Comparison of ENCODE assay signal across 8 cellular contexts in genomic region chr2:69916151-69916550, GRCh38. TPM values are rescaled to one million over a fixed set of nuclear protein-coding genes. Genes with fewer than 3 reads are reported as not detected.
DNase-seq lines count a peak whose midpoint lies in the region; ATAC-seq and TF ChIP-seq lines count a peak whose summit lies in the region.

No MANE protein-coding gene starts in this region.

- no peak for DNase-seq in CD8-positive, alpha-beta T cell
- no peak for DNase-seq in ovary
- DNase-seq in stimulated activated CD4-positive, alpha-beta T cell treated with anti-CD3 and anti-CD28 coated beads, Interleukin-2, amount 100 ng/mL, for 24 hours: no peak
- no peak for DNase-seq in hippocampal formation (lab: John Stamatoyannopoulos, UW)
- no peak for DNase-seq in amniotic stem cell (lab: John Stamatoyannopoulos, UW)

- H3K27ac Mint-ChIP-seq in CD8-positive, alpha-beta T cell: peak overlapping the region; percentile 71

- ATAC-seq in CD8-positive, alpha-beta T cell: no peak
- no peak for ATAC-seq in GM18517 (IDR thresholded peaks at IDR 0.05; ENCODE audit: unreplicated experiment)

- H3K4me3 Mint-ChIP-seq in CD8-positive, alpha-beta T cell: peak overlapping the region; percentile 82

- TF ChIP-seq POLR2A in ovary (IDR thresholded peaks at IDR 0.05): no peak

- peak overlapping the region; percentile 74 for H3K27ac ChIP-seq in CD8-positive, alpha-beta T cell (ENCODE audit: low read depth, low read length)
- H3K27ac ChIP-seq in OCI-LY1 (ENCODE audit: low read depth, low read length, poor library complexity, severe bottlenecking) (no peak overlapping the region), ovary (peak overlapping the region in 1 of 2 donors; percentile 88)

- no peaks in the 10 kb centered on the region for H3K9me2 ChIP-seq in OCI-LY1 (ENCODE audit: low read depth, low read length)

- peak overlapping the region; percentile 77 for H3K4me2 ChIP-seq in OCI-LY1 (ENCODE audit: low read length)

- 42 to 55% (median 43%) methylated on average over 2 of the region's 2 CpGs for WGBS in ovary, 3 donors

- H3K4me3 ChIP-seq in CD8-positive, alpha-beta T cell (ENCODE audit: low read depth, low read length): peak overlapping the region; percentile 77
- H3K4me3 ChIP-seq in OCI-LY1 (ENCODE audit: low read depth, low read length, poor library complexity, severe bottlenecking): peak overlapping the region; percentile 90
- H3K4me3 ChIP-seq in endocrine pancreas (ENCODE audit: control insufficient read depth, insufficient read depth, low read length): peak overlapping the region; percentile 70
- H3K4me3 ChIP-seq in ovary: peak overlapping the region; percentile 81

- no peak for TF ChIP-seq CTCF in CD8-positive, alpha-beta T cell (IDR thresholded peaks at IDR 0.05)
- TF ChIP-seq CTCF in OCI-LY1 (IDR thresholded peaks at IDR 0.05; ENCODE audit: low read length) (no peak), ovary (IDR thresholded peaks at IDR 0.05) (no peak)

- H3K4me1 ChIP-seq in CD8-positive, alpha-beta T cell (ENCODE audit: insufficient read depth, low read length): peaks cover 21% of the 10 kb centered on the region
- H3K4me1 ChIP-seq in OCI-LY1 (ENCODE audit: insufficient read depth, low read length, severe bottlenecking) (peaks cover 49% of the 10 kb centered on the region), endocrine pancreas (ENCODE audit: control insufficient read depth, insufficient read depth, low read length) (peaks cover 30% of the 10 kb centered on the region), ovary (ENCODE audit: insufficient read depth) (peaks cover 2% of the 10 kb centered on the region)

- 0 out of 2 replicates have a peak, but pooled peaks cover 9% of the 10 kb centered on the region for H3F3A ChIP-seq in OCI-LY1 (ENCODE audit: insufficient read depth, low read length)

- no peaks in the 10 kb centered on the region for H4K20me1 ChIP-seq in OCI-LY1 (ENCODE audit: insufficient read depth, low read length)

- no peak for TF ChIP-seq EP300 in ovary (IDR thresholded peaks at IDR 0.05)

- no peaks in the 10 kb centered on the region for H3K9me3 Mint-ChIP-seq in CD8-positive, alpha-beta T cell

- peaks cover 4% of the 10 kb centered on the region; the same call in 1 of the 2 replicates for H3K79me2 ChIP-seq in OCI-LY1 (ENCODE audit: insufficient read depth, low read length)

- no peaks in the 10 kb centered on the region for H3K9me3 ChIP-seq in CD8-positive, alpha-beta T cell (ENCODE audit: low read length)
- H3K9me3 ChIP-seq in OCI-LY1 (ENCODE audit: low read length): no peaks in the 10 kb centered on the region
- no peaks in the 10 kb centered on the region for H3K9me3 ChIP-seq in endocrine pancreas (ENCODE audit: control insufficient read depth, low read length)
- no peaks in the 10 kb centered on the region for H3K9me3 ChIP-seq in ovary

- peaks cover 38% of the 10 kb centered on the region for H3K36me3 Mint-ChIP-seq in CD8-positive, alpha-beta T cell

- no peaks in the 10 kb centered on the region for H3K27me3 Mint-ChIP-seq in CD8-positive, alpha-beta T cell (ENCODE audit: low read depth)

- H2AFZ ChIP-seq in OCI-LY1 (ENCODE audit: low read length): no peak overlapping the region

- no peaks in the 10 kb centered on the region for H3K36me3 ChIP-seq in CD8-positive, alpha-beta T cell (ENCODE audit: insufficient read depth, low read length)
- peaks cover 36% of the 10 kb centered on the region; the same call in 1 of the 2 replicates for H3K36me3 ChIP-seq in OCI-LY1 (ENCODE audit: insufficient read depth, low read length)
- no peaks in the 10 kb centered on the region for H3K36me3 ChIP-seq in endocrine pancreas (ENCODE audit: control insufficient read depth, insufficient read depth, low read length)
- H3K36me3 ChIP-seq in ovary: no peaks in the 10 kb centered on the region

- POLR2A ChIA-PET in CD8-positive, alpha-beta T cell (lab: Charles Lee): interaction anchor here (0.7 to 5.6 kb wide), 4 partner anchors 171 to 274 kb away, joined by 4 to 57 read pairs (median 33); partner anchors contain the start of genes C2orf42 and PCBP1

- H3K27me3 ChIP-seq in CD8-positive, alpha-beta T cell (ENCODE audit: insufficient read depth, low read length): no peaks in the 10 kb centered on the region
- H3K27me3 ChIP-seq in OCI-LY1 (ENCODE audit: insufficient read depth, low read length) (no peaks in the 10 kb centered on the region), endocrine pancreas (ENCODE audit: control insufficient read depth, insufficient read depth, low read length) (no peaks in the 10 kb centered on the region), ovary (no peaks in the 10 kb centered on the region)

- H3K4me1 Mint-ChIP-seq in CD8-positive, alpha-beta T cell (ENCODE audit: low read depth): peaks cover 30% of the 10 kb centered on the region

- H3K9ac ChIP-seq in OCI-LY1 (ENCODE audit: low read length) (peak overlapping the region; percentile 81), endocrine pancreas (ENCODE audit: control insufficient read depth, insufficient read depth, low read length) (no peak overlapping the region)

- CTCF ChIA-PET in CD8-positive, alpha-beta T cell (lab: Charles Lee): interaction anchor here (0.9 to 8.5 kb wide), 4 partner anchors 153 to 227 kb away, joined by 3 to 71 read pairs (median 30); no protein-coding TSS in a partner anchor

- intact Hi-C loops in CD8-positive, alpha-beta T cell (cut with DNase I, micrococcal nuclease): loop anchor here (2.0 to 10.0 kb wide), 3 partner anchors 15 to 191 kb away; no protein-coding TSS in a partner anchor
- intact Hi-C loops in ovary (cut with DNase I): loop anchor here (2.0 to 10.0 kb wide), 7 partner anchors 39 to 389 kb away; partner anchors contain the start of genes FAM136A (in 1 of the 4), PCBP1 (in 1 of the 4) and SNRPG (in 1 of the 4)

RNA-seq across cellular contexts. Expression of gene MXD1, which starts 1.2 kb away (rescaled TPM):
- 10 to 100 TPM; 38.8 to 39.1 TPM for total RNA-seq in CD8-positive, alpha-beta T cell
- 10 to 100 TPM in 4 of 7 donors, 1 to 10 TPM in 3; 5.6 to 13.7 (median 10.1) TPM for total RNA-seq in ovary
- 1 to 10 TPM; 3.4 to 6.3 TPM for polyA plus RNA-seq in ovary

RNA-seq across cellular contexts. Expression of gene SNRNP27, which starts 22.4 kb away (rescaled TPM):
- total RNA-seq in CD8-positive, alpha-beta T cell: 10 to 100 TPM; 47.9 to 58.5 TPM
- total RNA-seq in ovary: 10 to 100 TPM; 31.6 to 69.0 (median 37.0) TPM
- polyA plus RNA-seq in ovary: 10 to 100 TPM; 40.7 to 44.2 TPM

RNA-seq across cellular contexts. Expression of gene ASPRV1, which starts 45.3 kb away (rescaled TPM):
- under 1 TPM; 0.73 to 0.86 TPM for total RNA-seq in CD8-positive, alpha-beta T cell
- 1 to 10 TPM; 2.1 to 5.5 (median 4.4) TPM for total RNA-seq in ovary
- polyA plus RNA-seq in ovary: 1 to 10 TPM; 1.1 to 4.5 TPM
